In genomic region chr17:17022011-17022800, GRCh38 we compare ENCODE assay signal across 20 cellular contexts. TPM values are rescaled to one million over a fixed set of nuclear protein-coding genes. Genes with fewer than 3 reads are reported as not detected.
DNase-seq lines count a peak whose midpoint lies in the region; ATAC-seq, FAIRE-seq and TF ChIP-seq lines count a peak whose summit lies in the region.
"Had no signal": no experiment of that assay in that cellular context is flagged by ENCODE, and none has a peak within 500 bp of the region (broad histone marks: within the 10 kb centered on the region; RNA-seq: fewer than 3 reads in every experiment).

No MANE protein-coding gene starts in this region.

- H4K20me1 ChIP-seq in HCT116 (ENCODE audit: insufficient read depth): no peaks in the 10 kb centered on the region
- no peaks in the 10 kb centered on the region for H4K20me1 ChIP-seq in astrocyte (ENCODE audit: insufficient read depth, low read length)

- H3K36me3 Mint-ChIP-seq in astrocyte (ENCODE audit: low read depth, unreplicated experiment): no peaks in the 10 kb centered on the region
- no peaks in the 10 kb centered on the region for H3K36me3 Mint-ChIP-seq in immature natural killer cell
- H3K36me3 Mint-ChIP-seq: naive thymus-derived CD8-positive, alpha-beta T cell; stimulated activated memory B cell treated with anti-CD40 and anti-IgM and Interleukin-4, amounts not matched to agents 10 μg/mL and 1 μg/mL and 100 μg/mL, for 72 hours had no signal

- H3K4me1 ChIP-seq in HCT116 (ENCODE audit: control insufficient read depth in 1 of 2, insufficient read depth in 2 of 2, low read length in 2 of 2): peaks cover 61 to 73% of the 10 kb centered on the region in 2 experiments
- H3K4me1 ChIP-seq in astrocyte (ENCODE audit: insufficient read depth, low read length): peaks cover 13% of the 10 kb centered on the region
- peaks cover 37% of the 10 kb centered on the region for H3K4me1 ChIP-seq in lower lobe of right lung
- H3K4me1 ChIP-seq: adrenal gland had no signal

- TF ChIP-seq POLR2A in HCT116 (IDR thresholded peaks at IDR 0.05; ENCODE audit: borderline replicate concordance, extremely low read depth, insufficient read depth, insufficient read length): no peak

- H3K27ac Mint-ChIP-seq in astrocyte (ENCODE audit: unreplicated experiment): peak overlapping the region; percentile 18
- no peak overlapping the region for H3K27ac Mint-ChIP-seq in immature natural killer cell
- H3K27ac Mint-ChIP-seq: activated CD4-positive, alpha-beta T cell treated with anti-CD3 and anti-CD28 coated beads, Interleukin-2, amount 10 ng/mL, durations not matched to agents 24 days and 14 days; stimulated activated memory B cell treated with anti-CD40 and anti-IgM and Interleukin-4, amounts not matched to agents 10 μg/mL and 1 μg/mL and 100 μg/mL, for 72 hours had no signal

- no peak overlapping the region for H2AFZ ChIP-seq in HCT116 (ENCODE audit: low read depth, low read length, poor library complexity, severe bottlenecking)
- H2AFZ ChIP-seq in astrocyte (ENCODE audit: low read depth, low read length): no peak overlapping the region

- H3K27me3 Mint-ChIP-seq in astrocyte (ENCODE audit: low read depth, unreplicated experiment) (no peaks in the 10 kb centered on the region), immature natural killer cell (ENCODE audit: low read depth in 3 of 3) (peaks cover 0 to 1% (median 0%) of the 10 kb centered on the region in 3 donors)
- H3K27me3 Mint-ChIP-seq: naive thymus-derived CD8-positive, alpha-beta T cell; progenitor cell of endocrine pancreas; stimulated activated memory B cell treated with anti-CD40 and anti-IgM and Interleukin-4, amounts not matched to agents 10 μg/mL and 1 μg/mL and 100 μg/mL, for 72 hours had no signal

- FAIRE-seq in astrocyte (lab: Jason Lieb, UNC): no peak

- H3K36me3 ChIP-seq in HCT116 (ENCODE audit: control insufficient read depth in 1 of 2, insufficient read depth in 2 of 2, low read length in 2 of 2) (no peaks in the 10 kb centered on the region), astrocyte (ENCODE audit: insufficient read depth, low read length) (no peaks in the 10 kb centered on the region), lower lobe of right lung (no peaks in the 10 kb centered on the region)
- H3K36me3 ChIP-seq: adrenal gland, Peyer's patch had no signal

- peak overlapping the region; percentile 66 for H3K27ac ChIP-seq in HCT116 (ENCODE audit: low read depth, low read length)
- no peak overlapping the region for H3K27ac ChIP-seq in astrocyte (ENCODE audit: low read depth, low read length)
- H3K27ac ChIP-seq in lower lobe of right lung: peak overlapping the region; percentile 65
- H3K27ac ChIP-seq in substantia nigra (ENCODE audit: low read depth, low read length, poor library complexity, severe bottlenecking): peak overlapping the region; percentile 80

- ATAC-seq in HCT116 (no peak), lower lobe of right lung (no peak)
- ATAC-seq: naive thymus-derived CD8-positive, alpha-beta T cell; stimulated activated memory B cell treated with anti-CD40 and anti-IgM and Interleukin-4, amounts not matched to agents 10 μg/mL and 1 μg/mL and 100 μg/mL, for 72 hours had no signal

- POLR2A ChIA-PET in HCT116 (lab: Charles Lee): interaction anchor here (1.1 to 1.3 kb wide), 2 partner anchors 10 to 19 kb away, joined by 4 to 7 read pairs; no protein-coding TSS in a partner anchor

- H3K4me1 Mint-ChIP-seq in astrocyte (ENCODE audit: low read depth, unreplicated experiment) (peaks cover 5% of the 10 kb centered on the region), immature natural killer cell (no peaks in the 10 kb centered on the region)

- H3K9me2 ChIP-seq in HCT116 (ENCODE audit: insufficient read depth): no peaks in the 10 kb centered on the region

- DNase-seq in HCT116 (ENCODE audit: low read depth, low spot score) (no peak), astrocyte (ENCODE audit: low read depth) (no peak), lower lobe of right lung (peak; percentile 43), substantia nigra (lab: John Stamatoyannopoulos, UW) (no peak), ACHN (no peak), immature natural killer cell (no peak), T-helper 1 cell (no peak)
- DNase-seq in stimulated activated CD4-positive, alpha-beta T cell treated with anti-CD3 and anti-CD28 coated beads, Interleukin-4, amount 100 ng/mL, for 4 hours: no peak
- DNase-seq: activated CD4-positive, alpha-beta T cell treated with anti-CD3 and anti-CD28 coated beads, Interleukin-2, amount 10 ng/mL, durations not matched to agents 24 days and 14 days; activated effector memory CD4-positive, alpha-beta T cell treated with anti-CD3 and anti-CD28 coated beads, Interleukin-2, amount 50 U/mL, for 16 hours; H7; NCI-H1694 treated with DMSO at 0.1 percent for 48 hours; NCI-H2227 treated with DMSO at 0.1 percent for 48 hours; SW 1271 had no signal

- in situ Hi-C loops in ACHN (cut with HindIII; ENCODE audit: low pct_ligation_motif_present, low pct_unique_long_range_greater_than_20kb, low sequenced_read_pairs): no loop called here

- H3K4me2 ChIP-seq in HCT116 (ENCODE audit: low read length) (peak overlapping the region; percentile 82), astrocyte (ENCODE audit: low read length) (no peak overlapping the region)

- H3K4me3 Mint-ChIP-seq in astrocyte (ENCODE audit: unreplicated experiment) (no peak overlapping the region), immature natural killer cell (no peak overlapping the region)
- H3K4me3 Mint-ChIP-seq: activated CD4-positive, alpha-beta T cell treated with anti-CD3 and anti-CD28 coated beads, Interleukin-2, amount 10 ng/mL, durations not matched to agents 24 days and 14 days; naive thymus-derived CD8-positive, alpha-beta T cell; stimulated activated memory B cell treated with anti-CD40 and anti-IgM and Interleukin-4, amounts not matched to agents 10 μg/mL and 1 μg/mL and 100 μg/mL, for 72 hours had no signal

- H3K9me3 Mint-ChIP-seq in astrocyte (ENCODE audit: unreplicated experiment) (no peaks in the 10 kb centered on the region), immature natural killer cell (no peaks in the 10 kb centered on the region)
- H3K9me3 Mint-ChIP-seq: activated CD4-positive, alpha-beta T cell treated with anti-CD3 and anti-CD28 coated beads, Interleukin-2, amount 10 ng/mL, durations not matched to agents 24 days and 14 days; naive thymus-derived CD8-positive, alpha-beta T cell; stimulated activated memory B cell treated with anti-CD40 and anti-IgM and Interleukin-4, amounts not matched to agents 10 μg/mL and 1 μg/mL and 100 μg/mL, for 72 hours had no signal

- no peaks in the 10 kb centered on the region for H3K79me2 ChIP-seq in HCT116 (ENCODE audit: insufficient read depth, low read length)
- no peaks in the 10 kb centered on the region for H3K79me2 ChIP-seq in astrocyte (ENCODE audit: insufficient read depth, low read length)

- TF ChIP-seq RAD21 in HCT116 (IDR thresholded peaks at IDR 0.05; ENCODE audit: low read depth): no peak

- CTCF ChIA-PET in HCT116 (lab: Charles Lee): no interaction called here

- H3K27me3 ChIP-seq in HCT116 (ENCODE audit: insufficient read depth, low read length) (no peaks in the 10 kb centered on the region), astrocyte (ENCODE audit: insufficient read depth, low read length) (no peaks in the 10 kb centered on the region), lower lobe of right lung (ENCODE audit: low read depth) (no peaks in the 10 kb centered on the region)
- H3K27me3 ChIP-seq: adrenal gland, Peyer's patch had no signal

- H3K9me3 ChIP-seq in HCT116 (ENCODE audit: control insufficient read depth in 1 of 2, insufficient read depth in 1 of 2, low read depth in 1 of 2, low read length in 2 of 2): no peaks in the 10 kb centered on the region
- no peaks in the 10 kb centered on the region for H3K9me3 ChIP-seq in astrocyte (ENCODE audit: insufficient read depth, low read depth, low read length)
- no peaks in the 10 kb centered on the region for H3K9me3 ChIP-seq in lower lobe of right lung
- H3K9me3 ChIP-seq: adrenal gland, Peyer's patch had no signal

- BruUV-seq in HCT116 (replicated peaks; lab: Mats Ljungman, UMichigan): no TSS peak

- peak overlapping the region; percentile 68 for H3K9ac ChIP-seq in HCT116 (ENCODE audit: low read length)
- H3K9ac ChIP-seq in astrocyte (ENCODE audit: low read length): no peak overlapping the region

- no peak overlapping the region for H3K4me3 ChIP-seq in HCT116 (replicated peaks in 1 of 2; ENCODE audit: low read depth in 1 of 2, low read length in 2 of 2)
- no peak overlapping the region for H3K4me3 ChIP-seq in astrocyte (ENCODE audit: insufficient read depth, low read depth, low read length)
- no peak overlapping the region for H3K4me3 ChIP-seq in lower lobe of right lung
- H3K4me3 ChIP-seq: adrenal gland, Peyer's patch had no signal

- intact Hi-C loops in HCT116 (cut with micrococcal nuclease) (no loop called here), lower lobe of right lung (cut with DNase I) (no loop called here)

- RAD21 ChIA-PET in HCT116 (lab: Charles Lee; ENCODE audit: low non-redundant PET in 1 of 2, low total read pairs in 2 of 2, uncharacterized antibody in 2 of 2, unreplicated experiment in 2 of 2): interaction anchor here in 1 of 2 experiments (1.2 kb wide), 1 partner anchor 30 kb away, joined by 3 read pairs; no protein-coding TSS in a partner anchor

- TF ChIP-seq CTCF in HCT116 (IDR thresholded peaks at IDR 0.05 in 2 of 3, conservative IDR thresholded peaks at IDR 0.05 in 1 of 3; ENCODE audit: borderline replicate concordance in 1 of 3, insufficient read depth in 1 of 3, low read depth in 2 of 3, low read length in 2 of 3) (no peak), astrocyte (IDR thresholded peaks at IDR 0.05; ENCODE audit: insufficient read depth, low read depth, low read length) (no peak), lower lobe of right lung (IDR thresholded peaks at IDR 0.05) (no peak)

TF ChIP-seq in HCT116, 20 proteins besides CTCF, POLR2A, EP300 and RAD21 (continues in another document):
- no peak for TF ChIP-seq YY1 (IDR thresholded peaks at IDR 0.05; ENCODE audit: extremely low read depth, insufficient replicate concordance, low read depth, low read length)
- TF ChIP-seq CEBPB (IDR thresholded peaks at IDR 0.05; ENCODE audit: low read depth): no peak
- TF ChIP-seq POLR2AphosphoS5 (IDR thresholded peaks at IDR 0.05; ENCODE audit: low read depth, low read length): no peak
- TF ChIP-seq ZFX (IDR thresholded peaks at IDR 0.05): no peak
- no peak for TF ChIP-seq FOSL1 (IDR thresholded peaks at IDR 0.05; ENCODE audit: low read depth)
- TF ChIP-seq EGR1 (IDR thresholded peaks at IDR 0.05; ENCODE audit: low read depth): no peak
- TF ChIP-seq JUND (IDR thresholded peaks at IDR 0.05): no peak
- TF ChIP-seq EZH2 (IDR thresholded peaks at IDR 0.05): no peak
- no peak for TF ChIP-seq TCF7L2 (IDR thresholded peaks at IDR 0.05; ENCODE audit: borderline replicate concordance, extremely low read depth, insufficient read depth, insufficient read length)

RNA-seq across cellular contexts. Expression of gene MPRIP, which starts 20.1 kb away (rescaled TPM):
- total RNA-seq in HCT116 (2021; ENCODE audit: unreplicated experiment) (258 TPM), astrocyte (163 and 176 TPM in 2 replicates), lower lobe of right lung (232 TPM)
- polyA plus RNA-seq in HCT116 (2012): 131 and 153 TPM in 2 replicates
- polyA plus RNA-seq in immature natural killer cell: 10 to 100 TPM in 1 of 3 donors, 1 to 10 TPM in 2; 1.2 to 15.1 (median 4.2) TPM

RNA-seq across cellular contexts. Expression of gene TNFRSF13B, which starts 50.3 kb away (rescaled TPM):
- total RNA-seq in HCT116 (2021; ENCODE audit: unreplicated experiment): not detected
- polyA plus RNA-seq in HCT116 (2012): 0.06 TPM in 1 of 2 replicates, not detected in the other
- total RNA-seq in astrocyte: not detected in 2 replicates
- 0.27 TPM for total RNA-seq in lower lobe of right lung
- polyA plus RNA-seq in immature natural killer cell: not detected
- total RNA-seq: activated CD4-positive, alpha-beta T cell treated with anti-CD3 and anti-CD28 coated beads, Interleukin-2, amount 10 ng/mL, durations not matched to agents 24 days and 14 days; adrenal gland; fibroblast of villous mesenchyme; progenitor cell of endocrine pancreas had no signal
- polyA plus RNA-seq: naive thymus-derived CD8-positive, alpha-beta T cell had no signal
